Comparison of ENCODE assay signal across 6 cellular contexts in the genomic region with DNA sequence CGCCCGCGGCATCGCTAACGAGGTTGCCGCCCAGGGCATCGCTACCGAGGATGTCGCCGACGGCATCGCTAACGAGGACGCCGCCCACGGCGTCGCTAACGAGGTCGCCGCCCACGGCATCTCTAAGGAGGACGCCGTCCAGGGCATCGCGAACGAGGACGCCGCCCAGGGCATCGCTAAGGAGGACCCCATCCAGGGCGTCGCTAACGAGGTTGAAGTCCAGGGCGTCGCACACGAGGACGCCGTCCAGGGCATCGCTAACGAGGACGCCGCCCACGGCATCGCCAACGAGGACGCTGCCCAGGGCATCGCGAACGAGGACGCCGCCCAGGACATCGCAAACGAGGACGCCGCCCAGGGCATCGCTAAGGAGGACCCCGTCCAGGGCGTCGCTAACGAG. TPM values are rescaled to one million over a fixed set of nuclear protein-coding genes. Genes with fewer than 3 reads are reported as not detected.
DNase-seq lines count a peak whose midpoint lies in the region; ATAC-seq, FAIRE-seq and TF ChIP-seq lines count a peak whose summit lies in the region.
"Not testable (repeated sequence)": the region's sequence is repeated elsewhere in the genome, so short reads cannot be mapped to it uniquely, and the experiment has no call there.

No MANE protein-coding gene starts in this region.

- H3K4me1 ChIP-seq in HEK293 (ENCODE audit: control insufficient read depth, insufficient read depth, low read length); endodermal cell (ENCODE audit: control insufficient read depth, insufficient read depth, low read length); kidney (ENCODE audit: control insufficient read depth in 1 of 2, insufficient read depth in 1 of 2, low read depth in 1 of 2, low read length in 2 of 2): not testable (repeated sequence)
- H3K4me1 ChIP-seq in K562 (replicated peaks in 1 of 2; ENCODE audit: control insufficient read depth in 2 of 2, insufficient read depth in 2 of 2, low read length in 2 of 2), result peaks cover 0 to 14% of the 10 kb centered on the region in 2 experiments; a peak in 1 of 5 replicates

- not testable (repeated sequence) for H3K9me3 Mint-ChIP-seq in activated CD4-positive, alpha-beta T cell treated with anti-CD3 and anti-CD28 coated beads, Interleukin-2, amount 10 ng/mL, durations not matched to agents 24 days and 14 days; endodermal cell

- peaks cover 16% of the 10 kb centered on the region for H3K4me1 Mint-ChIP-seq in activated CD4-positive, alpha-beta T cell treated with anti-CD3 and anti-CD28 coated beads, Interleukin-2, amount 10 ng/mL, durations not matched to agents 24 days and 14 days
- H3K4me1 Mint-ChIP-seq in endodermal cell, result not testable (repeated sequence)

- H3K27ac Mint-ChIP-seq in activated CD4-positive, alpha-beta T cell treated with anti-CD3 and anti-CD28 coated beads, Interleukin-2, amount 10 ng/mL, durations not matched to agents 24 days and 14 days; endodermal cell: not testable (repeated sequence)

- H3K9me1 ChIP-seq in K562 (ENCODE audit: control insufficient read depth, insufficient read depth, low read length), result not testable (repeated sequence)

- peak; percentile 40 for DNase-seq in activated CD4-positive, alpha-beta T cell treated with anti-CD3 and anti-CD28 coated beads, Interleukin-2, amount 10 ng/mL, durations not matched to agents 24 days and 14 days
- not testable (repeated sequence) for DNase-seq in K562 (ENCODE audit: extremely low read depth in 1 of 4, low spot score in 3 of 4)
- DNase-seq in endodermal cell (peak; percentile 3), kidney (peak; percentile 53), ureter (ENCODE audit: low spot score) (peak; percentile 28)

- H3K36me3 ChIP-seq in HEK293 (ENCODE audit: control insufficient read depth in 2 of 2, insufficient read depth in 1 of 2, low read length in 2 of 2); K562 (ENCODE audit: control insufficient read depth, insufficient read depth, low read length); endodermal cell (ENCODE audit: control insufficient read depth, insufficient read depth, low read length); kidney (ENCODE audit: control insufficient read depth in 1 of 2, insufficient read depth in 2 of 2, low read length in 2 of 2): not testable (repeated sequence)

- WGBS in K562 (ENCODE audit: insufficient coverage, low coverage, missing lambda C conversion rate), result 82% methylated on average over 57 of the region's 60 CpGs
- 91 to 96% methylated on average over 26 to 53 of the region's 60 CpGs for WGBS in endodermal cell (ENCODE audit: insufficient coverage in 1 of 2, insufficient read length in 1 of 2), 2 experiments

- H3K36me3 Mint-ChIP-seq in activated CD4-positive, alpha-beta T cell treated with anti-CD3 and anti-CD28 coated beads, Interleukin-2, amount 10 ng/mL, durations not matched to agents 24 days and 14 days (ENCODE audit: low read depth); endodermal cell (ENCODE audit: low read depth): not testable (repeated sequence)

- TF ChIP-seq RAD21 in K562 (CRISPR knock-in tag; conservative IDR thresholded peaks at IDR 0.05 in 1 of 2, IDR thresholded peaks at IDR 0.05 in 1 of 2), result not testable (repeated sequence)

- H3K4me3 ChIP-seq in HEK293 (ENCODE audit: low read depth, low read length); K562; endodermal cell (ENCODE audit: low read length); kidney (ENCODE audit: low read length in 2 of 2): not testable (repeated sequence)

- not testable (repeated sequence) for H4K20me1 ChIP-seq in K562 (replicated peaks; ENCODE audit: control insufficient read depth, insufficient read depth, low read length)

- CTCF ChIA-PET in HEK293 (lab: Yijun Ruan, JAX); K562 (lab: Yijun Ruan, JAX; ENCODE audit: low intra/inter-chr PET ratio): not testable (repeated sequence)

- in situ Hi-C loops in K562 (cut with MboI), result not testable (repeated sequence)

- H3K4me3 Mint-ChIP-seq in activated CD4-positive, alpha-beta T cell treated with anti-CD3 and anti-CD28 coated beads, Interleukin-2, amount 10 ng/mL, durations not matched to agents 24 days and 14 days; endodermal cell: not testable (repeated sequence)

- not testable (repeated sequence) for TF ChIP-seq POLR2A in K562 (conservative IDR thresholded peaks at IDR 0.05)

- TF ChIP-seq CTCF in HEK293 (tag by site-specific recombination; IDR thresholded peaks at IDR 0.05); K562 (IDR thresholded peaks at IDR 0.05 in 2 of 3, conservative IDR thresholded peaks at IDR 0.05 in 1 of 3; ENCODE audit: insufficient read depth in 2 of 3, low read depth in 1 of 3, low read length in 3 of 3); endodermal cell (conservative IDR thresholded peaks at IDR 0.05); kidney (IDR thresholded peaks at IDR 0.05; ENCODE audit: borderline replicate concordance, extremely low read depth, insufficient read depth): not testable (repeated sequence)

- TF ChIP-seq EP300 in K562 (IDR thresholded peaks at IDR 0.05; ENCODE audit: low read length), result not testable (repeated sequence)

- not testable (repeated sequence) for H3K27ac ChIP-seq in HEK293 (ENCODE audit: extremely low read depth, low read depth, low read length); K562 (ENCODE audit: extremely low read depth, low read depth, low read length); endodermal cell (ENCODE audit: low read depth, low read length); kidney (ENCODE audit: low read depth in 2 of 2, low read length in 2 of 2)

- POLR2A ChIA-PET in HEK293 (lab: Yijun Ruan, JAX); K562 (lab: Yijun Ruan, JAX): not testable (repeated sequence)

- H3K27me3 Mint-ChIP-seq in activated CD4-positive, alpha-beta T cell treated with anti-CD3 and anti-CD28 coated beads, Interleukin-2, amount 10 ng/mL, durations not matched to agents 24 days and 14 days; endodermal cell (ENCODE audit: insufficient read depth): not testable (repeated sequence)

- not testable (repeated sequence) for H3K79me2 ChIP-seq in K562 (ENCODE audit: control insufficient read depth, insufficient read depth, low read length)

- not testable (repeated sequence) for ATAC-seq in K562

- not testable (repeated sequence) for H3K9ac ChIP-seq in K562 (ENCODE audit: insufficient read depth in 1 of 2, low read depth in 2 of 2, low read length in 2 of 2); endodermal cell (ENCODE audit: extremely low read depth, low read length, poor library complexity, severe bottlenecking); kidney (ENCODE audit: low read length in 2 of 2)

- H3K4me2 ChIP-seq in K562 (ENCODE audit: insufficient read depth, low read length), result not testable (repeated sequence)

- not testable (repeated sequence) for FAIRE-seq in K562 (lab: Jason Lieb, UNC); kidney (lab: Jason Lieb, UNC)

- peaks cover 8 to 15% of the 10 kb centered on the region in 2 experiments; a peak in 4 of 5 replicates for H3K27me3 ChIP-seq in K562 (ENCODE audit: control insufficient read depth in 2 of 2, insufficient read depth in 2 of 2, low read length in 2 of 2)
- not testable (repeated sequence) for H3K27me3 ChIP-seq in endodermal cell (ENCODE audit: control insufficient read depth, insufficient read depth, low read length, poor library complexity, severe bottlenecking)

- intact Hi-C loops in activated CD4-positive, alpha-beta T cell treated with anti-CD3 and anti-CD28 coated beads, Interleukin-2, amount 10 ng/mL, durations not matched to agents 24 days and 14 days (cut with micrococcal nuclease); K562 (cut with micrococcal nuclease); kidney (cut with DNase I): not testable (repeated sequence)

- not testable (repeated sequence) for H3K9me3 ChIP-seq in HEK293 (ENCODE audit: control insufficient read depth, insufficient read depth, low read depth, low read length); endodermal cell (ENCODE audit: control insufficient read depth, low read length); kidney (ENCODE audit: control insufficient read depth in 1 of 2, low read length in 2 of 2)
- H3K9me3 ChIP-seq in K562 (replicated peaks; ENCODE audit: control insufficient read depth, insufficient read depth, low read depth, low read length), result peaks cover 13% of the 10 kb centered on the region

- not testable (repeated sequence) for H2AFZ ChIP-seq in K562 (ENCODE audit: low read depth, low read length)

- not testable (repeated sequence) for BruUV-seq in K562 (replicated peaks; lab: Mats Ljungman, UMichigan)

RNA-seq across cellular contexts. Expression of a gene that starts 33.7 kb away (rescaled TPM):
- 15.6 and 17.0 TPM in 2 replicates for total RNA-seq in activated CD4-positive, alpha-beta T cell treated with anti-CD3 and anti-CD28 coated beads, Interleukin-2, amount 10 ng/mL, durations not matched to agents 24 days and 14 days
- total RNA-seq in K562 (2011; cell fraction: chromatin; rRNA removed; ENCODE audit: low replicate concordance), result 36.8 and 68.2 TPM in 2 replicates
- total RNA-seq in K562 (2011; cell fraction: nucleolus; rRNA removed), result 55.4 and 63.2 TPM in 2 replicates
- total RNA-seq in K562 (2011; cell fraction: nucleoplasm; rRNA removed), result 50.2 and 53.7 TPM in 2 replicates
- 49.2 and 56.7 TPM in 2 replicates for total RNA-seq in K562 (2014; rRNA removed)
- 17.4 and 20.5 TPM in 2 replicates for total RNA-seq in K562 (2014; rRNA removed; fragmentation: Illumina TruSeq; extraction: Trizol)
- total RNA-seq in K562 (2015; rRNA removed; fragmentation: Illumina TruSeq; extraction: Trizol), result 31.5 and 32.5 TPM in 2 replicates
- total RNA-seq in K562 (2021), result 53.5 and 55.7 TPM in 2 replicates
- 33.8 and 49.7 TPM in 2 replicates for polyA plus RNA-seq in K562 (2011; rRNA removed)
- polyA plus RNA-seq in K562 (2011; cell fraction: cytosol; rRNA removed), result 56.9 and 67.4 TPM in 2 replicates
- polyA plus RNA-seq in K562 (2011; cell fraction: nucleus; rRNA removed), result 42.8 and 56.1 TPM in 2 replicates
- 31.5 and 39.9 TPM in 2 replicates for polyA plus RNA-seq in K562 (2012)
- 22.8 and 24.5 TPM in 2 replicates for polyA plus RNA-seq in K562 (2014; fragmentation: Illumina TruSeq; extraction: Trizol)
- 1 to 10 TPM; 2.4 to 3.7 TPM for polyA plus RNA-seq in K562 (2014; fragmentation: Nextera tagmentation; extraction: Ambion mirVana)
- 37.1 and 62.8 TPM in 2 replicates for polyA plus RNA-seq in K562 (2014; rRNA removed)
- polyA minus RNA-seq in K562 (2011; rRNA and poly(A)+ RNA removed), result 32.6 and 33.0 TPM in 2 replicates
- 39.3 and 58.2 TPM in 2 replicates for polyA minus RNA-seq in K562 (2011; cell fraction: cytosol; rRNA and poly(A)+ RNA removed)
- polyA minus RNA-seq in K562 (2011; cell fraction: nucleus; rRNA and poly(A)+ RNA removed), result 23.6 and 28.3 TPM in 2 replicates
- 10 to 100 TPM; 36.9 to 41.7 TPM for total RNA-seq in endodermal cell
- polyA plus RNA-seq in endodermal cell (2013, experiment 1 of 2), result 31.7 TPM
- 28.7 TPM for polyA plus RNA-seq in endodermal cell (2013, experiment 2 of 2)
- total RNA-seq in kidney, result 6.5 TPM
- polyA plus RNA-seq in kidney (ENCODE audit: insufficient read depth, low read depth, low replicate concordance), result 3.7 TPM
- 9.0 TPM for total RNA-seq in ureter

RNA-seq across cellular contexts. Expression of a gene that starts 40.4 kb away (rescaled TPM):
- 37.2 TPM in 2 replicates for total RNA-seq in activated CD4-positive, alpha-beta T cell treated with anti-CD3 and anti-CD28 coated beads, Interleukin-2, amount 10 ng/mL, durations not matched to agents 24 days and 14 days
- 5.8 and 25.8 TPM in 2 replicates for total RNA-seq in K562 (2011; cell fraction: chromatin; rRNA removed; ENCODE audit: low replicate concordance)
- total RNA-seq in K562 (2011; cell fraction: nucleolus; rRNA removed), result 37.9 and 39.6 TPM in 2 replicates
- 19.9 and 28.5 TPM in 2 replicates for total RNA-seq in K562 (2011; cell fraction: nucleoplasm; rRNA removed)
- total RNA-seq in K562 (2014; rRNA removed) (151 and 163 TPM in 2 replicates), K562 (2014; rRNA removed; fragmentation: Illumina TruSeq; extraction: Trizol) (14.1 and 20.0 TPM in 2 replicates), K562 (2015; rRNA removed; fragmentation: Illumina TruSeq; extraction: Trizol) (78.1 and 78.6 TPM in 2 replicates), K562 (2021) (95.3 and 101 TPM in 2 replicates), endodermal cell (10 to 100 TPM; 51.3 to 53.7 TPM), kidney (35.3 TPM), ureter (31.4 TPM)
- polyA plus RNA-seq in K562 (2011; rRNA removed) (51.0 and 88.0 TPM in 2 replicates), K562 (2014; fragmentation: Illumina TruSeq; extraction: Trizol) (40.4 and 66.5 TPM in 2 replicates), K562 (2014; fragmentation: Nextera tagmentation; extraction: Ambion mirVana) (1 to 10 TPM; 3.6 to 8.1 TPM), K562 (2014; rRNA removed) (113 and 117 TPM in 2 replicates), kidney (ENCODE audit: insufficient read depth, low read depth, low replicate concordance) (137 TPM)
- 116 and 204 TPM in 2 replicates for polyA plus RNA-seq in K562 (2011; cell fraction: cytosol; rRNA removed)
- 72.9 and 95.1 TPM in 2 replicates for polyA plus RNA-seq in K562 (2011; cell fraction: nucleus; rRNA removed)
- 80.6 and 161 TPM in 2 replicates for polyA plus RNA-seq in K562 (2012)
- 14.8 and 17.4 TPM in 2 replicates for polyA minus RNA-seq in K562 (2011; rRNA and poly(A)+ RNA removed)
- polyA minus RNA-seq in K562 (2011; cell fraction: cytosol; rRNA and poly(A)+ RNA removed), result 35.4 and 39.9 TPM in 2 replicates
- polyA minus RNA-seq in K562 (2011; cell fraction: nucleus; rRNA and poly(A)+ RNA removed), result 29.2 and 43.1 TPM in 2 replicates
- polyA plus RNA-seq in endodermal cell (2013, experiment 1 of 2), result 47.1 TPM
- polyA plus RNA-seq in endodermal cell (2013, experiment 2 of 2), result 44.6 TPM
